Comparison of ENCODE assay signal across 8 cellular contexts in the genomic region with DNA sequence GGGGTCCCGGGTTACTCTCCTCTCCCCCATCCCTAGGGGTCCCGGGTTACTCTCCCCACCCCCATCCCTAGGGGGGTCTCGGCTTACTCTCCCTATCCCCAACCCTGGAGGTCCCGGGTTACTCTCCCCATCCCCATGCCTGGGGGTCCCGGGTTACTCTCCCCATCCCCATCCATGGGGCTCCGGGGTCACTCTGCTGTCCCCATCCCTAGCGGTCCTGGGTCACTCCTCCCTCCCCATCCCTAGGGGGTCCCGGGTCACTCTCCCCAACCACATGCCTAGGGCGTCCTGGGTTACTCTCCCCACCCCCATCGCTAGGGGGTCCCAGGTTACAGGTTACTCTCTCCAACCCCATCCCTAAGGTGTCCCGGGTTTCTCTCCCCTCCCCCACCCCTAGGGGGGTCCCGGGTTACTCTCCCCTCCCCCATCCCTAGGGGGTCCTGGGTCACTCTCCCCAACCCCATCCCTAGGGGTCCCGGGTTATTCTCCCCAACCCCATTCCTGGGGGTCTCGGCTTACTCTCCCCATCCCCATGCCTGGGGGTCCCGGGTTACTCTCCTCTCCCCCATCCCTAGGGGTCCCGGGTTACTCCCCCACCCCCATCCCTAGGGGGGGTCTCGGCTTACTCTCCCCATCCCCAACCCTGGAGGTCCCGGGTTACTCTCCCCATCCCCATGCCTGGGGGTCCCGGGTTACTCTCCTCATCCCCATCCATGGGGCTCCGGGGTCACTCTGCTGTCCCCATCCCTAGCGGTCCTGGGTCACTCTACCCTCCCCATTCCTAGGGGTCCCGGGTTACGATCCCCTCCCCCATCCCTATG. TPM values are rescaled to one million over a fixed set of nuclear protein-coding genes. Genes with fewer than 3 reads are reported as not detected.
DNase-seq lines count a peak whose midpoint lies in the region; ATAC-seq and TF ChIP-seq lines count a peak whose summit lies in the region.

No MANE protein-coding gene starts in this region.

- H3K36me3 Mint-ChIP-seq in MCF 10A (ENCODE audit: insufficient read depth, unreplicated experiment) (peaks cover 13% of the 10 kb centered on the region), memory B cell (peaks cover 23% of the 10 kb centered on the region)

- BruUV-seq in MCF 10A (replicated peaks; lab: Mats Ljungman, UMichigan): no TSS peak

- TF ChIP-seq CTCF in MCF 10A (IDR thresholded peaks at IDR 0.05; ENCODE audit: unreplicated experiment): no peak

- intact Hi-C loops in MCF 10A (cut with micrococcal nuclease): loop anchor here (2.0 to 5.0 kb wide), 3 partner anchors 59 to 1160 kb away; a partner anchor contains a TSS

- H3K4me1 Mint-ChIP-seq in MCF 10A (ENCODE audit: insufficient read depth, unreplicated experiment) (peaks cover 7% of the 10 kb centered on the region), memory B cell (peaks cover 43% of the 10 kb centered on the region)

- H3K27ac Mint-ChIP-seq in MCF 10A (ENCODE audit: low read depth, unreplicated experiment) (peak overlapping the region; percentile 83), memory B cell (peak overlapping the region; percentile 56)

- POLR2A ChIA-PET in MCF 10A (lab: Yijun Ruan, JAX): no interaction called here

- H3K4me3 Mint-ChIP-seq in MCF 10A (ENCODE audit: unreplicated experiment) (peak overlapping the region; percentile 87), memory B cell (peak overlapping the region; percentile 81)

- peak; percentile 1 for DNase-seq in activated naive CD4-positive, alpha-beta T cell treated with Interleukin-2 at 50 U/mL for 16 hours
- DNase-seq in activated naive CD4-positive, alpha-beta T cell (lab: John Stamatoyannopoulos, UW): no peak
- no peak for DNase-seq in MCF 10A (ENCODE audit: unreplicated experiment)
- DNase-seq in memory B cell (ENCODE audit: low spot score in 2 of 2): peak in 1 of 2 donors; percentile 41
- peak; percentile 60 for DNase-seq in ureter (ENCODE audit: low spot score)
- no peak for DNase-seq in germinal center (ENCODE audit: low spot score)
- no peak for DNase-seq in NCI-H146 (lab: John Stamatoyannopoulos, UW)

- CTCF ChIA-PET in MCF 10A (lab: Yijun Ruan, JAX): no interaction called here

- no peaks in the 10 kb centered on the region for H3K27me3 Mint-ChIP-seq in MCF 10A (ENCODE audit: insufficient read depth, unreplicated experiment)
- H3K27me3 Mint-ChIP-seq in memory B cell: no peaks in the 10 kb centered on the region

- H3K9me3 Mint-ChIP-seq in MCF 10A (ENCODE audit: unreplicated experiment) (peaks cover 8% of the 10 kb centered on the region), memory B cell (peaks cover 11% of the 10 kb centered on the region)

- ATAC-seq in memory B cell (ENCODE audit: low read depth) (no peak), GM21576 (IDR thresholded peaks at IDR 0.05; ENCODE audit: unreplicated experiment) (no peak)

RNA-seq across cellular contexts. Expression of a gene that starts 0.8 kb away (rescaled TPM):
- total RNA-seq in MCF 10A (2022) (16.5 and 20.6 TPM in 2 replicates), ureter (32.5 TPM)

RNA-seq across cellular contexts. Expression of a gene that starts 60.0 kb away (rescaled TPM):
- total RNA-seq in MCF 10A (2022) (319 and 463 TPM in 2 replicates), ureter (391 TPM)

Comparison
In these comparisons a context has a peak if more than half of its experiments do, and no peak if none do; other contexts are left out.
1. DNase-seq: peak in activated naive CD4-positive, alpha-beta T cell treated with Interleukin-2 at 50 U/mL for 16 hours (single experiment) and ureter (single experiment); none in activated naive CD4-positive, alpha-beta T cell (0 of 4), MCF 10A (single experiment), germinal center (single experiment) and NCI-H146 (single experiment).